In the genomic region with DNA sequence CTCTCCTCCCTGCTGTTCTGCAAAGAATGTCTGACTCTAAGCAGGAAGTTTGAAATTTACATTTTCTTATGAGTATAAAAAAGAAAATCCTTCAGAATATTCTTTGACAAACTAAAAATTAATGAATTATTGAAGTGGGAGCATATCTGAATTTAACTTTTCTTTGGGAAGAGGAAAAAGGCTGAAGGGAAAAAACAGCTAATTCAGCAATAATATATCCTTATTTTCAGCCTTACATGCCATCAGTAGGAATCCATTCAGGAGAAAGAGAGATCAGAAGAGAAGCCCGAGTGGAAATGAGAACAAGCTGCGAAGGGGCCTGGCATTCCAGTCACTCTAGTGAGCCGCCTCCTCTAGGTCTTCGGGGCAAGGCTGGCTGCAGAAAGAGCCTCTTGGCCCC, we compare ENCODE assay signal across 1 cellular context.
TF ChIP-seq lines count a peak whose summit lies in the region.

No MANE protein-coding gene starts in this region.

TF ChIP-seq in K562, 482 proteins besides CTCF, POLR2A, EP300 and RAD21 (continued from another document):
- TF ChIP-seq TOE1 (IDR thresholded peaks at IDR 0.05; ENCODE audit: borderline replicate concordance) (no peak), TOE1 (CRISPR knock-in tag; IDR thresholded peaks at IDR 0.05; ENCODE audit: borderline replicate concordance, low read depth) (no peak), MCM7 (IDR thresholded peaks at IDR 0.05) (no peak), MAFK (IDR thresholded peaks at IDR 0.05; ENCODE audit: low read length) (peak; percentile 39; the same call in 1 of the 2 replicates), MAFG (tag; conservative IDR thresholded peaks at IDR 0.05) (peak; percentile 52), C11orf30 (IDR thresholded peaks at IDR 0.05; ENCODE audit: low read depth) (peak; percentile 69)
- TF ChIP-seq, protein P1, sequence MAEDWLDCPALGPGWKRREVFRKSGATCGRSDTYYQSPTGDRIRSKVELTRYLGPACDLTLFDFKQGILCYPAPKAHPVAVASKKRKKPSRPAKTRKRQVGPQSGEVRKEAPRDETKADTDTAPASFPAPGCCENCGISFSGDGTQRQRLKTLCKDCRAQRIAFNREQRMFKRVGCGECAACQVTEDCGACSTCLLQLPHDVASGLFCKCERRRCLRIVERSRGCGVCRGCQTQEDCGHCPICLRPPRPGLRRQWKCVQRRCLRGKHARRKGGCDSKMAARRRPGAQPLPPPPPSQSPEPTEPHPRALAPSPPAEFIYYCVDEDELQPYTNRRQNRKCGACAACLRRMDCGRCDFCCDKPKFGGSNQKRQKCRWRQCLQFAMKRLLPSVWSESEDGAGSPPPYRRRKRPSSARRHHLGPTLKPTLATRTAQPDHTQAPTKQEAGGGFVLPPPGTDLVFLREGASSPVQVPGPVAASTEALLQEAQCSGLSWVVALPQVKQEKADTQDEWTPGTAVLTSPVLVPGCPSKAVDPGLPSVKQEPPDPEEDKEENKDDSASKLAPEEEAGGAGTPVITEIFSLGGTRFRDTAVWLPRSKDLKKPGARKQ (CRISPR knock-in tag; IDR thresholded peaks at IDR 0.05): no peak
- TF ChIP-seq, protein P2, sequence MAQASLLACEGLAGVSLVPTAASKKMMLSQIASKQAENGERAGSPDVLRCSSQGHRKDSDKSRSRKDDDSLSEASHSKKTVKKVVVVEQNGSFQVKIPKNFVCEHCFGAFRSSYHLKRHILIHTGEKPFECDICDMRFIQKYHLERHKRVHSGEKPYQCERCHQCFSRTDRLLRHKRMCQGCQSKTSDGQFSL (CRISPR knock-in tag; IDR thresholded peaks at IDR 0.05): no peak
- TF ChIP-seq, protein P2 (tag; IDR thresholded peaks at IDR 0.05): no peak
